Comparison of ENCODE assay signal across 9 cellular contexts in genomic region chr3:194322701-194323174, GRCh38. TPM values are rescaled to one million over a fixed set of nuclear protein-coding genes. Genes with fewer than 3 reads are reported as not detected.
A peak's percentile ranks its signal among the peaks of the same experiment; 100 is the strongest.
DNase-seq lines count a peak whose midpoint lies in the region; ATAC-seq, FAIRE-seq and TF ChIP-seq lines count a peak whose summit lies in the region.
"Had no signal": no experiment of that assay in that cellular context is flagged by ENCODE, and none has a peak within 500 bp of the region (broad histone marks: within the 10 kb centered on the region; RNA-seq: fewer than 3 reads in every experiment).

No MANE protein-coding gene starts in this region.

- H3F3A ChIP-seq in GM23338 (replicated peaks; ENCODE audit: low read depth) = peaks cover 34% of the 10 kb centered on the region

- no peak for FAIRE-seq in K562 (lab: Jason Lieb, UNC)

- H3K79me2 ChIP-seq in K562 (ENCODE audit: control insufficient read depth, insufficient read depth, low read length) = no peaks in the 10 kb centered on the region
- H3K79me2 ChIP-seq in GM23338 (replicated peaks; ENCODE audit: insufficient read depth) = no peaks in the 10 kb centered on the region

- TF ChIP-seq CTCF in K562 (IDR thresholded peaks at IDR 0.05 in 2 of 3, conservative IDR thresholded peaks at IDR 0.05 in 1 of 3; ENCODE audit: insufficient read depth in 2 of 3, low read depth in 1 of 3, low read length in 3 of 3) (no peak), progenitor cell of endocrine pancreas (IDR thresholded peaks at IDR 0.05; ENCODE audit: unreplicated experiment) (no peak), GM23338 (conservative IDR thresholded peaks at IDR 0.05; ENCODE audit: low read depth in 2 of 2) (no peak)

- H3K4me1 Mint-ChIP-seq in progenitor cell of endocrine pancreas (ENCODE audit: low read depth) (peaks cover 44% of the 10 kb centered on the region), GM23338 (peaks cover 2% of the 10 kb centered on the region; the same call in 1 of the 3 replicates)
- peaks cover 5% of the 10 kb centered on the region for H3K4me1 Mint-ChIP-seq in activated T-helper 2 cell treated with anti-CD3 and anti-CD28 coated beads, Interferon-gamma antibody, Interleukin-2, Interleukin-4, amounts not matched to agents 10 μg/mL and 5 μg/mL and 100 μg/mL, durations not matched to agents 14 hours and 24 hours and 36 hours (ENCODE audit: low read depth)

- H3K36me3 Mint-ChIP-seq in progenitor cell of endocrine pancreas (ENCODE audit: insufficient read depth) (peaks cover 3% of the 10 kb centered on the region), GM23338 (ENCODE audit: low read depth) (peaks cover 30% of the 10 kb centered on the region)
- no peaks in the 10 kb centered on the region for H3K36me3 Mint-ChIP-seq in activated T-helper 2 cell treated with anti-CD3 and anti-CD28 coated beads, Interferon-gamma antibody, Interleukin-2, Interleukin-4, amounts not matched to agents 10 μg/mL and 5 μg/mL and 100 μg/mL, durations not matched to agents 14 hours and 24 hours and 36 hours (ENCODE audit: low read depth)

- POLR2A ChIA-PET in K562 (lab: Yijun Ruan, JAX) = interaction anchor here (0.6 to 1.3 kb wide), 6 partner anchors 77 to 567 kb away, joined by 3 to 4 read pairs (median 3); no protein-coding TSS in a partner anchor

- no peaks in the 10 kb centered on the region for H4K20me1 ChIP-seq in K562 (replicated peaks; ENCODE audit: control insufficient read depth, insufficient read depth, low read length)
- H4K20me1 ChIP-seq in GM23338 (replicated peaks; ENCODE audit: insufficient read depth) = no peaks in the 10 kb centered on the region

- TF ChIP-seq POLR2A in K562 (conservative IDR thresholded peaks at IDR 0.05) = no peak

- H3K27me3 Mint-ChIP-seq in progenitor cell of endocrine pancreas = no peaks in the 10 kb centered on the region
- peaks cover 24% of the 10 kb centered on the region for H3K27me3 Mint-ChIP-seq in GM23338 (ENCODE audit: insufficient read depth, low read depth, poor library complexity)
- peaks cover 28% of the 10 kb centered on the region for H3K27me3 Mint-ChIP-seq in activated T-helper 2 cell treated with anti-CD3 and anti-CD28 coated beads, Interferon-gamma antibody, Interleukin-2, Interleukin-4, amounts not matched to agents 10 μg/mL and 5 μg/mL and 100 μg/mL, durations not matched to agents 14 hours and 24 hours and 36 hours (ENCODE audit: low read depth)

- H3K9ac ChIP-seq in K562 (ENCODE audit: insufficient read depth in 1 of 2, low read depth in 2 of 2, low read length in 2 of 2) = no peak overlapping the region

- 0 out of 2 replicates have a peak, but pooled peaks cover 12% of the 10 kb centered on the region for H3K9me2 ChIP-seq in GM23338 (ENCODE audit: insufficient read depth)

- H3K27ac Mint-ChIP-seq in progenitor cell of endocrine pancreas (peak overlapping the region; percentile 86), GM23338 (no peak overlapping the region)
- H3K27ac Mint-ChIP-seq in activated T-helper 2 cell treated with anti-CD3 and anti-CD28 coated beads, Interferon-gamma antibody, Interleukin-2, Interleukin-4, amounts not matched to agents 10 μg/mL and 5 μg/mL and 100 μg/mL, durations not matched to agents 14 hours and 24 hours and 36 hours = no peak overlapping the region

- peaks cover 7% of the 10 kb centered on the region for H3K9me3 Mint-ChIP-seq in progenitor cell of endocrine pancreas (ENCODE audit: low read depth)
- peaks cover 55% of the 10 kb centered on the region for H3K9me3 Mint-ChIP-seq in GM23338
- peaks cover 14% of the 10 kb centered on the region for H3K9me3 Mint-ChIP-seq in activated T-helper 2 cell treated with anti-CD3 and anti-CD28 coated beads, Interferon-gamma antibody, Interleukin-2, Interleukin-4, amounts not matched to agents 10 μg/mL and 5 μg/mL and 100 μg/mL, durations not matched to agents 14 hours and 24 hours and 36 hours

- H3K4me2 ChIP-seq in K562 (ENCODE audit: insufficient read depth, low read length) = no peak overlapping the region
- no peak overlapping the region for H3K4me2 ChIP-seq in GM23338

- no peak for TF ChIP-seq EP300 in K562 (IDR thresholded peaks at IDR 0.05; ENCODE audit: low read length)

- ATAC-seq in K562 (no peak), GM23338 (no peak), left colon (no peak)

- peaks cover 13 to 45% of the 10 kb centered on the region in 2 experiments; a peak in 4 of 5 replicates for H3K4me1 ChIP-seq in K562 (replicated peaks in 1 of 2; ENCODE audit: control insufficient read depth in 2 of 2, insufficient read depth in 2 of 2, low read length in 2 of 2)
- no peaks in the 10 kb centered on the region for H3K4me1 ChIP-seq in GM23338 (ENCODE audit: insufficient read depth)

- H3K4me3 ChIP-seq in K562 = no peak overlapping the region
- no peak overlapping the region for H3K4me3 ChIP-seq in GM23338

- H3K27ac ChIP-seq in K562 (ENCODE audit: extremely low read depth, low read depth, low read length) = no peak overlapping the region
- H3K27ac ChIP-seq in GM23338 (ENCODE audit: low read depth) = no peak overlapping the region

- H3K9me1 ChIP-seq in K562 (ENCODE audit: control insufficient read depth, insufficient read depth, low read length) = no peaks in the 10 kb centered on the region

- 27% methylated on average over 13 of the region's 17 CpGs for WGBS in K562 (ENCODE audit: insufficient coverage, low coverage, missing lambda C conversion rate)

- CTCF ChIA-PET in K562 (lab: Yijun Ruan, JAX; ENCODE audit: low intra/inter-chr PET ratio) = no interaction called here

- no peak for TF ChIP-seq RAD21 in K562 (CRISPR knock-in tag; conservative IDR thresholded peaks at IDR 0.05 in 1 of 2, IDR thresholded peaks at IDR 0.05 in 1 of 2)

- H3K36me3 ChIP-seq in K562 (ENCODE audit: control insufficient read depth, insufficient read depth, low read length) = no peaks in the 10 kb centered on the region
- no peaks in the 10 kb centered on the region; the same call in 1 of the 2 replicates for H3K36me3 ChIP-seq in GM23338 (ENCODE audit: insufficient read depth)

- peak; percentile 6 for DNase-seq in NCI-H748 (lab: John Stamatoyannopoulos, UW; ENCODE audit: unreplicated experiment)
- DNase-seq in NCI-H748 treated with DMSO at 0.1 percent for 48 hours (lab: John Stamatoyannopoulos, UW) = no peak
- DNase-seq in HT1080 (ENCODE audit: low read depth) = peak; percentile 96
- peak; percentile 22 to 42 (median 33) for DNase-seq in K562 (ENCODE audit: extremely low read depth in 1 of 4, low spot score in 3 of 4)
- no peak for DNase-seq in progenitor cell of endocrine pancreas (ENCODE audit: low spot score, unreplicated experiment)
- DNase-seq in GM23338 (ENCODE audit: low spot score) = no peak
- no peak for DNase-seq in activated T-helper 2 cell treated with anti-CD3 and anti-CD28 coated beads, Interferon-gamma antibody, Interleukin-2, Interleukin-4, amounts not matched to agents 10 μg/mL and 5 μg/mL and 100 μg/mL, durations not matched to agents 14 hours and 24 hours and 36 hours (ENCODE audit: low spot score)
- DNase-seq in left colon = no peak
- DNase-seq: NCI-H1092 treated with DMSO at 0.1 percent for 48 hours had no signal

- no TSS peak for BruUV-seq in K562 (replicated peaks; lab: Mats Ljungman, UMichigan)

- in situ Hi-C loops in K562 (cut with MboI) = loop anchor here (10.0 to 25.0 kb wide), 2 partner anchors 668 to 1510 kb away; no protein-coding TSS in a partner anchor

- H3K9me3 ChIP-seq in K562 (replicated peaks; ENCODE audit: control insufficient read depth, insufficient read depth, low read depth, low read length) = peaks cover 4% of the 10 kb centered on the region; the same call in 1 of the 2 replicates

- intact Hi-C loops in K562 (cut with micrococcal nuclease) = loop anchor here (10.0 kb wide), 1 partner anchor 728 kb away; the partner anchor contains the start of gene OPA1
- intact Hi-C loops in activated T-helper 2 cell treated with anti-CD3 and anti-CD28 coated beads, Interferon-gamma antibody, Interleukin-2, Interleukin-4, amounts not matched to agents 10 μg/mL and 5 μg/mL and 100 μg/mL, durations not matched to agents 14 hours and 24 hours and 36 hours (cut with micrococcal nuclease) = no loop called here
- intact Hi-C loops in left colon (cut with DNase I, micrococcal nuclease) = no loop called here

- no peak overlapping the region for H3K4me3 Mint-ChIP-seq in progenitor cell of endocrine pancreas (ENCODE audit: low read depth)
- no peak overlapping the region for H3K4me3 Mint-ChIP-seq in GM23338
- H3K4me3 Mint-ChIP-seq in activated T-helper 2 cell treated with anti-CD3 and anti-CD28 coated beads, Interferon-gamma antibody, Interleukin-2, Interleukin-4, amounts not matched to agents 10 μg/mL and 5 μg/mL and 100 μg/mL, durations not matched to agents 14 hours and 24 hours and 36 hours (ENCODE audit: low read depth) = no peak overlapping the region

- H3K27me3 ChIP-seq in K562 (ENCODE audit: control insufficient read depth in 2 of 2, insufficient read depth in 2 of 2, low read length in 2 of 2) (peaks cover 0 to 12% of the 10 kb centered on the region in 2 experiments; a peak in 3 of 5 replicates), GM23338 (ENCODE audit: insufficient read depth) (no peaks in the 10 kb centered on the region)

- H2AFZ ChIP-seq in K562 (ENCODE audit: low read depth, low read length) = no peak overlapping the region
- no peak overlapping the region for H2AFZ ChIP-seq in GM23338

RNA-seq across cellular contexts. Expression of gene CPN2, which starts 28.4 kb away (rescaled TPM):
- total RNA-seq in HT1080 (2014; rRNA removed; shearing (Covaris generic)) = not detected in 2 replicates
- polyA plus RNA-seq in HT1080 (2015; cell fraction: cytosol; rRNA removed) = not detected in 2 replicates
- not detected in 2 replicates for polyA plus RNA-seq in HT1080 (2015; cell fraction: nucleus; rRNA removed)
- not detected in 2 replicates for total RNA-seq in K562 (2011; cell fraction: chromatin; rRNA removed; ENCODE audit: low replicate concordance)
- not detected in 2 replicates for total RNA-seq in K562 (2011; cell fraction: nucleolus; rRNA removed)
- not detected in 2 replicates for total RNA-seq in K562 (2011; cell fraction: nucleoplasm; rRNA removed)
- not detected in 2 replicates for total RNA-seq in K562 (2014; rRNA removed)
- not detected in 2 replicates for total RNA-seq in K562 (2014; rRNA removed; fragmentation: Illumina TruSeq; extraction: Trizol)
- not detected in 2 replicates for total RNA-seq in K562 (2015; rRNA removed; fragmentation: Illumina TruSeq; extraction: Trizol)
- total RNA-seq in K562 (2021) = not detected in 2 replicates
- not detected in 2 replicates for polyA plus RNA-seq in K562 (2011; rRNA removed)
- 0.04 TPM in 1 of 2 replicates, not detected in the other for polyA plus RNA-seq in K562 (2011; cell fraction: cytosol; rRNA removed)
- not detected in 2 replicates for polyA plus RNA-seq in K562 (2011; cell fraction: nucleus; rRNA removed)
- 0.06 TPM in 1 of 2 replicates, not detected in the other for polyA plus RNA-seq in K562 (2012)
- polyA plus RNA-seq in K562 (2014; fragmentation: Illumina TruSeq; extraction: Trizol) = not detected in 2 replicates
- polyA plus RNA-seq in K562 (2014; fragmentation: Nextera tagmentation; extraction: Ambion mirVana) = not detected
- not detected in 2 replicates for polyA plus RNA-seq in K562 (2014; rRNA removed)
- polyA minus RNA-seq in K562 (2011; rRNA and poly(A)+ RNA removed) = not detected in 2 replicates
- not detected in 2 replicates for polyA minus RNA-seq in K562 (2011; cell fraction: cytosol; rRNA and poly(A)+ RNA removed)
- not detected in 2 replicates for polyA minus RNA-seq in K562 (2011; cell fraction: nucleus; rRNA and poly(A)+ RNA removed)
- not detected in 2 replicates for total RNA-seq in progenitor cell of endocrine pancreas
- total RNA-seq in GM23338 (2014; rRNA removed; shearing (Covaris generic)) = 0.14 TPM in 1 of 2 replicates, not detected in the other
- polyA plus RNA-seq in GM23338 (2016; fragmentation: Nextera tagmentation; extraction: Ambion mirVana) = 0.10 TPM in 1 of 2 replicates, not detected in the other
- total RNA-seq in activated T-helper 2 cell treated with anti-CD3 and anti-CD28 coated beads, Interferon-gamma antibody, Interleukin-2, Interleukin-4, amounts not matched to agents 10 μg/mL and 5 μg/mL and 100 μg/mL, durations not matched to agents 14 hours and 24 hours and 36 hours = not detected in 2 replicates
- total RNA-seq in left colon = not detected

RNA-seq across cellular contexts. Expression of gene LRRC15, which starts 46.8 kb away (rescaled TPM):
- total RNA-seq in HT1080 (2014; rRNA removed; shearing (Covaris generic)) = 0.30 and 0.40 TPM in 2 replicates
- polyA plus RNA-seq in HT1080 (2015; cell fraction: cytosol; rRNA removed) = 0.11 and 0.13 TPM in 2 replicates
- 0.32 and 0.36 TPM in 2 replicates for polyA plus RNA-seq in HT1080 (2015; cell fraction: nucleus; rRNA removed)
- not detected in 2 replicates for total RNA-seq in K562 (2011; cell fraction: chromatin; rRNA removed; ENCODE audit: low replicate concordance)
- not detected in 2 replicates for total RNA-seq in K562 (2011; cell fraction: nucleolus; rRNA removed)
- total RNA-seq in K562 (2011; cell fraction: nucleoplasm; rRNA removed) = not detected in 2 replicates
- not detected in 2 replicates for total RNA-seq in K562 (2014; rRNA removed)
- total RNA-seq in K562 (2014; rRNA removed; fragmentation: Illumina TruSeq; extraction: Trizol) = not detected in 2 replicates
- total RNA-seq in K562 (2015; rRNA removed; fragmentation: Illumina TruSeq; extraction: Trizol) = not detected in 2 replicates
- total RNA-seq in K562 (2021) = not detected in 2 replicates
- polyA plus RNA-seq in K562 (2011; rRNA removed) = 0.01 TPM in 1 of 2 replicates, not detected in the other
- not detected in 2 replicates for polyA plus RNA-seq in K562 (2011; cell fraction: cytosol; rRNA removed)
- polyA plus RNA-seq in K562 (2011; cell fraction: nucleus; rRNA removed) = not detected in 2 replicates
- polyA plus RNA-seq in K562 (2012) = not detected in 2 replicates
- polyA plus RNA-seq in K562 (2014; fragmentation: Illumina TruSeq; extraction: Trizol) = not detected in 2 replicates
- polyA plus RNA-seq in K562 (2014; fragmentation: Nextera tagmentation; extraction: Ambion mirVana) = not detected
- polyA plus RNA-seq in K562 (2014; rRNA removed) = not detected in 2 replicates
- not detected in 2 replicates for polyA minus RNA-seq in K562 (2011; rRNA and poly(A)+ RNA removed)
- polyA minus RNA-seq in K562 (2011; cell fraction: cytosol; rRNA and poly(A)+ RNA removed) = not detected in 2 replicates
- polyA minus RNA-seq in K562 (2011; cell fraction: nucleus; rRNA and poly(A)+ RNA removed) = not detected in 2 replicates
- not detected in 2 replicates for total RNA-seq in progenitor cell of endocrine pancreas
- total RNA-seq in GM23338 (2014; rRNA removed; shearing (Covaris generic)) = 0.14 TPM in 1 of 2 replicates, not detected in the other
- polyA plus RNA-seq in GM23338 (2016; fragmentation: Nextera tagmentation; extraction: Ambion mirVana) = 0.05 TPM in 1 of 2 replicates, not detected in the other
- not detected in 2 replicates for total RNA-seq in activated T-helper 2 cell treated with anti-CD3 and anti-CD28 coated beads, Interferon-gamma antibody, Interleukin-2, Interleukin-4, amounts not matched to agents 10 μg/mL and 5 μg/mL and 100 μg/mL, durations not matched to agents 14 hours and 24 hours and 36 hours
- total RNA-seq in left colon = under 1 TPM; 0.31 to 0.59 TPM

Comparison
In these comparisons a context has a peak if more than half of its experiments do, and no peak if none do; other contexts are left out.
1. DNase-seq: peak in NCI-H748 (single experiment), HT1080 (single experiment) and K562 (4 of 4); none in NCI-H748 treated with DMSO at 0.1 percent for 48 hours (single experiment), progenitor cell of endocrine pancreas (single experiment), GM23338 (single experiment), activated T-helper 2 cell treated with anti-CD3 and anti-CD28 coated beads, Interferon-gamma antibody, Interleukin-2, Interleukin-4, amounts not matched to agents 10 μg/mL and 5 μg/mL and 100 μg/mL, durations not matched to agents 14 hours and 24 hours and 36 hours (single experiment) and left colon (0 of 2).